29 cellular contexts compared by ENCODE assay signal in the genomic region with DNA sequence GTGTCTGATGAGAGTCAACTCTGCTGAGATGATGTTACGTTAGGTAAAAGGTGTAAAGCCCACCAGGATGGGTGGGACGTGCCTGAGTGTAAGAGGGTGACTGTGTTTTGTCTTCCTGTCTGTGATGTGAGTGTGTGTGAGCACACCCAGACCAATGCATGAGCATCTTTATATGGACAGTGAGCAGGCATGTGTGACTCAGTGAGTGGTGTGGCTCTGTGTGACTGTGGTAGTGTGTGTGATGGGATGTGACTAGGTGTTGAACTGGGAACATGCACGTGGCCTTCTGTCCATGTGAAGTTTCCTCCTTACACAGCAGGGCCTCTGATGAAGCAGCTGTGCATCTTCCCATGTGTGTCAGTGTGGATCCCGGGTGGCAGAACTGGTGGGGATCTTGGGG. TPM values are rescaled to one million over a fixed set of nuclear protein-coding genes. Genes with fewer than 3 reads are reported as not detected.
"Had no signal": no experiment of that assay in that cellular context is flagged by ENCODE, and none has a peak within 500 bp of the region (broad histone marks: within the 10 kb centered on the region; RNA-seq: fewer than 3 reads in every experiment).

No MANE protein-coding gene starts in this region.

- DNase-seq: effector memory CD8-positive, alpha-beta T cell; gastrocnemius medialis; heart right ventricle; hypothalamus; kidney glomerular epithelial cell; naive thymus-derived CD4-positive, alpha-beta T cell; nephron progenitor cell; spleen; stimulated activated CD4-positive, alpha-beta T cell treated with anti-CD3 and anti-CD28 coated beads, Interleukin-15, amount 100 ng/mL, for 24 hours; stimulated activated CD4-positive, alpha-beta T cell treated with anti-CD3 and anti-CD28 coated beads, Interleukin-1b, Interleukin-23, amount 100 ng/mL, for 48 hours; stimulated activated CD4-positive, alpha-beta T cell treated with anti-CD3 and anti-CD28 coated beads, Interleukin-4, amount 100 ng/mL, for 24 hours; stimulated activated naive B cell treated with anti-CD40 and anti-IgM and Interleukin-4, amounts not matched to agents 10 μg/mL and 1 μg/mL and 100 μg/mL, for 72 hours; uterus had no signal

- H3K9ac ChIP-seq: parathyroid adenoma had no signal

- H3K4me1 ChIP-seq: esophagus muscularis mucosa, gastrocnemius medialis, heart right ventricle, parathyroid adenoma, prostate gland, spleen, uterus had no signal

- H3K36me3 ChIP-seq: esophagus muscularis mucosa, gastrocnemius medialis, heart right ventricle, prostate gland, spleen, uterus had no signal

- H3K4me1 Mint-ChIP-seq: naive thymus-derived CD4-positive, alpha-beta T cell; nephron progenitor cell; stimulated activated naive B cell treated with anti-CD40 and anti-IgM and Interleukin-4, amounts not matched to agents 10 μg/mL and 1 μg/mL and 100 μg/mL, for 72 hours had no signal

- H3K4me3 ChIP-seq: esophagus muscularis mucosa, gastrocnemius medialis, heart right ventricle, prostate gland, spleen, uterus had no signal

- H2AFZ ChIP-seq: parathyroid adenoma had no signal

- H3K79me2 ChIP-seq: parathyroid adenoma had no signal

- H3K36me3 Mint-ChIP-seq: stimulated activated naive B cell treated with anti-CD40 and anti-IgM and Interleukin-4, amounts not matched to agents 10 μg/mL and 1 μg/mL and 100 μg/mL, for 72 hours; type B pancreatic cell had no signal

- ATAC-seq: effector memory CD8-positive, alpha-beta T cell; gastrocnemius medialis; heart right ventricle; left lobe of liver; naive thymus-derived CD4-positive, alpha-beta T cell; sciatic nerve; stimulated activated naive B cell treated with anti-CD40 and anti-IgM and Interleukin-4, amounts not matched to agents 10 μg/mL and 1 μg/mL and 100 μg/mL, for 72 hours had no signal

- H3K9me3 ChIP-seq: esophagus muscularis mucosa, gastrocnemius medialis, prostate gland, spleen, uterus had no signal

- H3K9me3 Mint-ChIP-seq: dendritic cell treated with granulocyte-macrophage colony-stimulating factor and Interleukin-4, amounts not matched to agents 40 ng/mL and 50 ng/mL, for 4 days; effector memory CD8-positive, alpha-beta T cell; type B pancreatic cell had no signal

- H3K27ac ChIP-seq: epithelial cell of prostate, esophagus muscularis mucosa, gastrocnemius medialis, heart right ventricle, parathyroid adenoma, prostate gland, spleen, uterus had no signal

- H3K27ac Mint-ChIP-seq: dendritic cell treated with granulocyte-macrophage colony-stimulating factor and Interleukin-4, amounts not matched to agents 40 ng/mL and 50 ng/mL, for 4 days; effector memory CD8-positive, alpha-beta T cell; naive thymus-derived CD4-positive, alpha-beta T cell; nephron progenitor cell; stimulated activated naive B cell treated with anti-CD40 and anti-IgM and Interleukin-4, amounts not matched to agents 10 μg/mL and 1 μg/mL and 100 μg/mL, for 72 hours; type B pancreatic cell had no signal

- H3K4me3 Mint-ChIP-seq: dendritic cell treated with granulocyte-macrophage colony-stimulating factor and Interleukin-4, amounts not matched to agents 40 ng/mL and 50 ng/mL, for 4 days; effector memory CD8-positive, alpha-beta T cell; naive thymus-derived CD4-positive, alpha-beta T cell; nephron progenitor cell; stimulated activated naive B cell treated with anti-CD40 and anti-IgM and Interleukin-4, amounts not matched to agents 10 μg/mL and 1 μg/mL and 100 μg/mL, for 72 hours; type B pancreatic cell had no signal

RNA-seq across cellular contexts. Expression of a gene that starts 17.8 kb away (rescaled TPM):
- total RNA-seq: esophagus muscularis mucosa; fibroblast of villous mesenchyme; gastrocnemius medialis; heart right ventricle; left lobe of liver; lower leg skin; mammary epithelial cell; mesenteric fat pad; mononuclear cell; naive thymus-derived CD4-positive, alpha-beta T cell; omental fat pad; prostate gland; renal cortical epithelial cell; sciatic nerve; skeletal muscle tissue; spleen; uterus had no signal
- polyA plus RNA-seq: heart right ventricle; mammary epithelial cell; naive thymus-derived CD4-positive, alpha-beta T cell; spleen had no signal

RNA-seq across cellular contexts. Expression of a gene that starts 35.6 kb away (rescaled TPM):
- total RNA-seq: esophagus muscularis mucosa; fibroblast of villous mesenchyme; gastrocnemius medialis; heart right ventricle; left lobe of liver; lower leg skin; mammary epithelial cell; mesenteric fat pad; mononuclear cell; naive thymus-derived CD4-positive, alpha-beta T cell; omental fat pad; prostate gland; renal cortical epithelial cell; sciatic nerve; skeletal muscle tissue; spleen; uterus had no signal
- polyA plus RNA-seq: heart right ventricle; mammary epithelial cell; naive thymus-derived CD4-positive, alpha-beta T cell; spleen had no signal
